In genomic region chr16:53054670-53055485, GRCh38 we compare ENCODE assay signal across 1 cellular context.
TF ChIP-seq lines count a peak whose summit lies in the region.

Gene CHD9 (plus strand): TSS chr16:53054991. CDS start chr16:53156090, 101,099 bp downstream.

TF ChIP-seq in K562, 482 proteins besides CTCF, POLR2A, EP300 and RAD21 (continued from another document and continues in another):
- TF ChIP-seq STAT6 (CRISPR knock-in tag; IDR thresholded peaks at IDR 0.05) (no peak), EGR1 (conservative IDR thresholded peaks at IDR 0.05) (peak; percentile 82), RBM25 (IDR thresholded peaks at IDR 0.05; ENCODE audit: low read depth, low read length, severe bottlenecking) (no peak), SAFB2 (IDR thresholded peaks at IDR 0.05; ENCODE audit: borderline replicate concordance, low read depth, low read length, severe bottlenecking) (no peak), HOMEZ (CRISPR knock-in tag; IDR thresholded peaks at IDR 0.05) (no peak), CTCFL (IDR thresholded peaks at IDR 0.05; ENCODE audit: borderline replicate concordance, insufficient read depth, low read depth, low read length, poor library complexity, severe bottlenecking) (peak; percentile 78), MITF (IDR thresholded peaks at IDR 0.05) (no peak), ZNF263 (CRISPR knock-in tag; IDR thresholded peaks at IDR 0.05; ENCODE audit: borderline replicate concordance) (peak; percentile 72; the same call in 1 of the 2 replicates), ETV6 (IDR thresholded peaks at IDR 0.05; ENCODE audit: borderline replicate concordance in 1 of 2, low read depth in 2 of 2, low read length in 1 of 2) (0 out of 4 replicates have a peak, but pooled peaks of 1 of the 2 experiments have one; percentile 2), ETV6 (CRISPR knock-in tag; IDR thresholded peaks at IDR 0.05; ENCODE audit: borderline replicate concordance) (0 out of 2 replicates have a peak, but pooled peaks have one; percentile 40), MIER1 (IDR thresholded peaks at IDR 0.05; ENCODE audit: low read depth) (no peak), LCOR (CRISPR knock-in tag; IDR thresholded peaks at IDR 0.05) (no peak; the same call in none of the 2 replicates), MGA (IDR thresholded peaks at IDR 0.05) (peak; percentile 73), ATF6 (CRISPR knock-in tag; IDR thresholded peaks at IDR 0.05) (peak; percentile 18; the same call in 1 of the 2 replicates), ARID1B (IDR thresholded peaks at IDR 0.05) (0 out of 2 replicates have a peak, but pooled peaks have one; percentile 20), ZFX (CRISPR knock-in tag; IDR thresholded peaks at IDR 0.05) (peak; percentile 76), CUX1 (CRISPR knock-in tag; IDR thresholded peaks at IDR 0.05) (no peak), CHD4 (IDR thresholded peaks at IDR 0.05; ENCODE audit: insufficient read depth, insufficient replicate concordance, low read depth, low read length, poor library complexity, severe bottlenecking) (no peak)
